ENCODE assay signal across 15 cellular contexts in the genomic region with DNA sequence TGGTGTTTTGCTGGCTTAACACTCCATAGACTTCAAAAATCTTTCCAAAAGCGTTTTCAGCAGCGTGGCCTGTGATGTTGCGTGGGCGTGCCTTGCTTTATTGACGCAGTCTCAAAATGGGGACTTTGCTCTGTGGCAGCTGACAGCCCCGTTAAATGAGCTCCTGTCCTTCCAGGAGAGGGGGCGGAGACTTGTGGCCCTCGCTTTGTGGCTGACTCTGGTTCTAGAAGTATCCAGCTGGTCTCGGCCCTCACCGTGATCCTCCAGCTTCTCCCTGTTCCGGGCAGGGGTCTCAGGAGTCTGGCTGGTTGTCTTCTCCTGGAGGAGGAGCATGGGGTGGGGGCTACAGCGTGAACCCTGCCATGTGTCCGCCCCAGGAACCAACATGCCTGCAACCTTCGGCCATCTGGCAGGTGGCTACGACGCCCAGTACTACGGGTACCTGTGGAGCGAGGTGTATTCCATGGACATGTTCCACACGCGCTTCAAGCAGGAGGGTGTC. TPM values are rescaled to one million over a fixed set of nuclear protein-coding genes. Genes with fewer than 3 reads are reported as not detected.
"Had no signal": no experiment of that assay in that cellular context is flagged by ENCODE, and none has a peak within 500 bp of the region (broad histone marks: within the 10 kb centered on the region; RNA-seq: fewer than 3 reads in every experiment).

No MANE protein-coding gene starts in this region.

- H3K27me3 ChIP-seq: brain microvascular endothelial cell, esophagus muscularis mucosa, stomach had no signal

- H3K9me3 ChIP-seq: esophagus muscularis mucosa, stomach, thoracic aorta had no signal

- H3K4me3 ChIP-seq: esophagus muscularis mucosa, stomach, thoracic aorta had no signal

- ATAC-seq: activated CD8-positive, alpha-beta memory T cell treated with anti-CD3 and anti-CD28 coated beads, Interleukin-2, amount 10 ng/mL, durations not matched to agents 7 days and 5 days; activated T-cell treated with anti-CD3 and anti-CD28 coated beads, Interleukin-2, amount 50 U/mL, for 4 hours had no signal

- H3K27ac ChIP-seq: brain microvascular endothelial cell, esophagus muscularis mucosa, stomach, thoracic aorta had no signal

- H3K4me1 ChIP-seq: esophagus muscularis mucosa, stomach had no signal

- FAIRE-seq: urothelium cell line had no signal

- DNase-seq: activated CD4-positive, alpha-beta T cell treated with anti-CD3 and anti-CD28 coated beads for 1 hour; activated CD4-positive, alpha-beta T cell treated with anti-CD3 and anti-CD28 coated beads, Interleukin-2, amount 50 U/mL, for 48 hours; activated CD8-positive, alpha-beta memory T cell treated with anti-CD3 and anti-CD28 coated beads, Interleukin-2, amount 10 ng/mL, durations not matched to agents 7 days and 5 days; activated effector memory CD4-positive, alpha-beta T cell treated with anti-CD3 and anti-CD28 coated beads, Interleukin-2, amount 50 U/mL, for 16 hours; activated naive CD8-positive, alpha-beta T cell treated with anti-CD3 and anti-CD28 coated beads for 36 hours; activated T-cell treated with anti-CD3 and anti-CD28 coated beads, Interleukin-2, amount 50 U/mL, for 4 hours; brain microvascular endothelial cell; stimulated activated CD4-positive, alpha-beta T cell treated with anti-CD3 and anti-CD28 coated beads, Interleukin-4, amount 100 ng/mL, for 1 hour; stimulated activated CD8-positive, alpha-beta memory T cell treated with anti-CD3 and anti-CD28 coated beads, Interleukin-4, amount 100 ng/mL, for 48 hours; stomach; T1000 had no signal

RNA-seq across cellular contexts. Expression of a gene that starts 55.9 kb away (rescaled TPM):
- total RNA-seq: activated CD8-positive, alpha-beta memory T cell treated with anti-CD3 and anti-CD28 coated beads, Interleukin-2, amount 10 ng/mL, durations not matched to agents 7 days and 5 days; activated naive CD8-positive, alpha-beta T cell treated with anti-CD3 and anti-CD28 coated beads for 36 hours; activated T-cell treated with anti-CD3 and anti-CD28 coated beads, Interleukin-2, amount 50 U/mL, for 4 hours; pulmonary artery endothelial cell had no signal
